24 cellular contexts compared by ENCODE assay signal in genomic region chr4:119261986-119262385, GRCh38. TPM values are rescaled to one million over a fixed set of nuclear protein-coding genes. Genes with fewer than 3 reads are reported as not detected.
DNase-seq lines count a peak whose midpoint lies in the region; ATAC-seq and TF ChIP-seq lines count a peak whose summit lies in the region.
"Had no signal": no experiment of that assay in that cellular context is flagged by ENCODE, and none has a peak within 500 bp of the region (broad histone marks: within the 10 kb centered on the region; RNA-seq: fewer than 3 reads in every experiment).

No MANE protein-coding gene starts in this region.

- peak; percentile 87 for ATAC-seq in PC-3
- ATAC-seq in naive thymus-derived CD8-positive, alpha-beta T cell = no peak
- ATAC-seq: GM12878 had no signal

- DNase-seq in AG08396 (ENCODE audit: low spot score) = peak; percentile 10
- peak; percentile 42 for DNase-seq in HCEC 1CT
- DNase-seq in PC-3 = peak; percentile 70
- DNase-seq in iris pigment epithelial cell (ENCODE audit: low read depth) = peak; percentile 19
- no peak for DNase-seq in endothelial cell (ENCODE audit: low spot score)
- no peak for DNase-seq in naive thymus-derived CD8-positive, alpha-beta T cell
- no peak for DNase-seq in NCI-H2196 treated with DMSO at 0.1 percent for 48 hours (lab: John Stamatoyannopoulos, UW; ENCODE audit: unreplicated experiment)
- no peak for DNase-seq in posterior cingulate gyrus
- DNase-seq: AML-193; BE2C; Calu3; CD4-positive, alpha-beta memory T cell; COR-L47; DMS53; DMS79 treated with DMSO at 0.1 percent for 48 hours; GDM1; GOT3 had no signal

- H3K4me3 Mint-ChIP-seq in endothelial cell (ENCODE audit: unreplicated experiment) = no peak overlapping the region
- H3K4me3 Mint-ChIP-seq in naive thymus-derived CD8-positive, alpha-beta T cell = no peak overlapping the region
- H3K4me3 Mint-ChIP-seq: CD14-positive monocyte; CD4-positive, alpha-beta memory T cell had no signal

- H3K79me2 ChIP-seq in PC-3 (ENCODE audit: low read length) = no peaks in the 10 kb centered on the region

- no peaks in the 10 kb centered on the region for H3F3A ChIP-seq in PC-3 (ENCODE audit: low read length, unreplicated experiment)

- no TSS peak for BruUV-seq in PC-3 (replicated peaks; lab: Mats Ljungman, UMichigan)

- H3K27ac ChIP-seq in PC-3 (ENCODE audit: low read length) = peak overlapping the region; percentile 37
- H3K27ac ChIP-seq: 22Rv1; BLaER1 treated with 17β-estradiol and CSF1 and Interleukin-3, amounts not matched to agents 10 nM and 100 nM had no signal

- no peaks in the 10 kb centered on the region for H3K27me3 Mint-ChIP-seq in endothelial cell (ENCODE audit: unreplicated experiment)
- H3K27me3 Mint-ChIP-seq in naive thymus-derived CD8-positive, alpha-beta T cell = no peaks in the 10 kb centered on the region
- H3K27me3 Mint-ChIP-seq: CD4-positive, alpha-beta memory T cell had no signal

- no peak overlapping the region for H3K27ac Mint-ChIP-seq in endothelial cell (ENCODE audit: unreplicated experiment)
- no peak overlapping the region for H3K27ac Mint-ChIP-seq in naive thymus-derived CD8-positive, alpha-beta T cell
- H3K27ac Mint-ChIP-seq: CD14-positive monocyte; CD4-positive, alpha-beta memory T cell had no signal

- intact Hi-C loops in PC-3 (cut with micrococcal nuclease) (no loop called here), posterior cingulate gyrus (cut with DNase I) (no loop called here)

- H3K4me1 ChIP-seq in PC-3 (ENCODE audit: insufficient read depth, low read length) = peaks cover 9% of the 10 kb centered on the region
- H3K4me1 ChIP-seq: BLaER1 treated with 17β-estradiol and CSF1 and Interleukin-3, amounts not matched to agents 10 nM and 100 nM; HAP-1 had no signal

- no peak for TF ChIP-seq CTCF in PC-3 (conservative IDR thresholded peaks at IDR 0.05; ENCODE audit: low read depth, low read length)
- TF ChIP-seq CTCF in endothelial cell (IDR thresholded peaks at IDR 0.05; ENCODE audit: unreplicated experiment) = no peak

- no peaks in the 10 kb centered on the region for H3K4me1 Mint-ChIP-seq in endothelial cell (ENCODE audit: unreplicated experiment)
- H3K4me1 Mint-ChIP-seq in naive thymus-derived CD8-positive, alpha-beta T cell = peaks cover 0 to 11% (median under 1%) of the 10 kb centered on the region in 4 donors
- H3K4me1 Mint-ChIP-seq: CD14-positive monocyte had no signal

- H3K27me3 ChIP-seq in PC-3 (ENCODE audit: low read length) = no peaks in the 10 kb centered on the region
- H3K27me3 ChIP-seq: BE2C; BLaER1 treated with 17β-estradiol and CSF1 and Interleukin-3, amounts not matched to agents 10 nM and 100 nM had no signal

- peaks cover 12% of the 10 kb centered on the region for H3K36me3 Mint-ChIP-seq in endothelial cell (ENCODE audit: low read depth, unreplicated experiment)
- H3K36me3 Mint-ChIP-seq in naive thymus-derived CD8-positive, alpha-beta T cell = peaks cover 20 to 61% (median 58%) of the 10 kb centered on the region in 3 donors
- H3K36me3 Mint-ChIP-seq: CD14-positive monocyte had no signal

- H3K9me2 ChIP-seq in PC-3 (replicated peaks; ENCODE audit: low read length) = no peaks in the 10 kb centered on the region

- no peak overlapping the region for H3K9ac ChIP-seq in PC-3 (ENCODE audit: low read length)
- H3K9ac ChIP-seq: BLaER1 treated with 17β-estradiol and CSF1 and Interleukin-3, amounts not matched to agents 10 nM and 100 nM had no signal

- no peaks in the 10 kb centered on the region for H3K9me3 ChIP-seq in PC-3 (ENCODE audit: low read length)
- H3K9me3 ChIP-seq: BE2C, HAP-1 had no signal

- no peaks in the 10 kb centered on the region for H3K36me3 ChIP-seq in PC-3 (ENCODE audit: low read depth, low read length)
- H3K36me3 ChIP-seq: BE2C, HAP-1 had no signal

- H3K4me2 ChIP-seq in PC-3 (ENCODE audit: low read length) = peak overlapping the region; percentile 51
- H3K4me2 ChIP-seq: BLaER1 treated with 17β-estradiol and CSF1 and Interleukin-3, amounts not matched to agents 10 nM and 100 nM had no signal

- H3K9me3 Mint-ChIP-seq in endothelial cell (ENCODE audit: unreplicated experiment) = no peaks in the 10 kb centered on the region
- peaks cover 0 to 3% (median 0%) of the 10 kb centered on the region in 9 donors for H3K9me3 Mint-ChIP-seq in naive thymus-derived CD8-positive, alpha-beta T cell

- CTCF ChIA-PET in PC-3 (lab: Charles Lee) = no interaction called here

- no peak overlapping the region for H2AFZ ChIP-seq in PC-3 (ENCODE audit: low read length)

- no peak overlapping the region for H3K4me3 ChIP-seq in PC-3 (ENCODE audit: low read length)
- H3K4me3 ChIP-seq: BLaER1 treated with 17β-estradiol and CSF1 and Interleukin-3, amounts not matched to agents 10 nM and 100 nM; GM12878; HAP-1 had no signal

- no peaks in the 10 kb centered on the region for H4K20me1 ChIP-seq in PC-3 (ENCODE audit: low read length)
- H4K20me1 ChIP-seq: BLaER1 treated with 17β-estradiol and CSF1 and Interleukin-3, amounts not matched to agents 10 nM and 100 nM had no signal

- POLR2A ChIA-PET in PC-3 (lab: Charles Lee; ENCODE audit: unreplicated experiment) = interaction anchor here (0.6 kb wide), 1 partner anchor 273 kb away, joined by 6 read pairs; no protein-coding TSS in a partner anchor
- POLR2A ChIA-PET in naive thymus-derived CD8-positive, alpha-beta T cell (lab: Charles Lee) = no interaction called here

RNA-seq across cellular contexts. Expression of gene USP53, which starts 49.5 kb away (rescaled TPM):
- total RNA-seq in PC-3 (2014; rRNA removed) (8.7 and 9.6 TPM in 2 replicates), endothelial cell (ENCODE audit: unreplicated experiment) (18.5 TPM)
- total RNA-seq in naive thymus-derived CD8-positive, alpha-beta T cell = 10 to 100 TPM; 29.5 to 31.3 TPM
- 10 to 100 TPM in 2 of 3 donors, 1 to 10 TPM in 1; 6.5 to 23.5 (median 12.5) TPM for polyA plus RNA-seq in naive thymus-derived CD8-positive, alpha-beta T cell

RNA-seq across cellular contexts. Expression of gene FABP2, which starts 60.0 kb away (rescaled TPM):
- total RNA-seq in PC-3 (2014; rRNA removed) (not detected in 2 replicates), endothelial cell (ENCODE audit: unreplicated experiment) (not detected)
- under 1 TPM; 0.14 to 0.47 TPM for total RNA-seq in naive thymus-derived CD8-positive, alpha-beta T cell
- polyA plus RNA-seq in naive thymus-derived CD8-positive, alpha-beta T cell = under 1 TPM in 2 of 3 donors, not detected in 1; 0.09 to 0.16 TPM
- total RNA-seq: Calu3; CD4-positive, alpha-beta memory T cell; Daoy; GM12878 had no signal
- polyA plus RNA-seq: AG04450, CD14-positive monocyte, GM12878 had no signal

Comparison
In these comparisons a context has a peak if more than half of its experiments do, and no peak if none do; other contexts are left out.
1. DNase-seq: peak in AG08396 (single experiment), HCEC 1CT (single experiment), PC-3 (single experiment) and iris pigment epithelial cell (single experiment); none in endothelial cell (single experiment), naive thymus-derived CD8-positive, alpha-beta T cell (0 of 10), NCI-H2196 treated with DMSO at 0.1 percent for 48 hours (single experiment) and posterior cingulate gyrus (0 of 10).